Comparison of ENCODE assay signal across 8 cellular contexts in the genomic region with DNA sequence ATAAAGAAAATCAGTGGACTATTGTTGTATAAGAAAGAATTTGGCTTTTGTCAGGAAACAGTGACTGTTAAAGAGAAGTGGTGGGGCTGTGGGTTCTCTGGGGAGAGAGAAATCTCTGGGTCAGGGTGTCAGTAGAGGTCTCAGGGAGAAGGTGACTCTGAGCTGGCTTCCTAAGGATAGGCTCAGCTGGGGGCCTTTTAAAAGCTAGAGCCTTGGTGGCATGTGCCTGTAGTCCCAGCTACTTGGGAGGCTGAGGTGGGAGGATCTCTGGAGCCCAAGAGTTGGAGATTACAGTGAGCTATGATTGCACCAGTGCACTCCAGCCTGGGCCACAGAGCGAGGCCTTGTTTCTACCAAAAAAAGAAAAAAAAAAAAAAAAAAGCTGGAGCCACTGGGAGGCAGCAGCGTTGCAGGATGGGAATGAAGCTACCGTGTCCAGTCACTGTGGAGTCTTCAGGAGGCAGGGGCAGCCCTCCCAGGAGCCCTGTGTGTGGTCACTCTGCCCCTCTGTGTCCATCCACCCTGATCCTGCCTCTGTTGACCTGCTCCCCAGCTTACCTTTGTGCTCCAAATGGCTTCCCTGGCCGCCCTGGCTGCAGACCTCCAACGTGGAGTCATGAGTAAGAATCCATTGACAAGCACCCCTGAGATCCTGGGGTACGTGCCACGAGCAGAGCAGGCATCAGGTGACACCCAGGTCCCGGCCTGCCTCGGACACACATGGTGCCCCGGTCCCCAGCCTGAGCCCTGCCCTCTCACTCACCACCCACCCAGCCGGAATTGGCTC. TPM values are rescaled to one million over a fixed set of nuclear protein-coding genes. Genes with fewer than 3 reads are reported as not detected.
DNase-seq lines count a peak whose midpoint lies in the region; ATAC-seq, FAIRE-seq and TF ChIP-seq lines count a peak whose summit lies in the region.

No MANE protein-coding gene starts in this region.

- no peaks in the 10 kb centered on the region for H3K36me3 ChIP-seq in mammary epithelial cell (ENCODE audit: insufficient read depth, low read length)
- no peaks in the 10 kb centered on the region for H3K36me3 ChIP-seq in HepG2 (replicated peaks in 1 of 2; ENCODE audit: control insufficient read depth in 1 of 2, insufficient read depth in 2 of 2, low read length in 2 of 2)

- peak; percentile 52 for FAIRE-seq in HepG2 (lab: Jason Lieb, UNC)
- FAIRE-seq in GM12892 (lab: Jason Lieb, UNC) = no peak

- H4K20me1 ChIP-seq in mammary epithelial cell (ENCODE audit: insufficient read depth, low read length) (no peaks in the 10 kb centered on the region), HepG2 (ENCODE audit: insufficient read depth, low read length) (no peaks in the 10 kb centered on the region)

- H3K4me3 ChIP-seq in mammary epithelial cell (replicated peaks in 1 of 3; ENCODE audit: insufficient read depth in 1 of 3, low read depth in 2 of 3, low read length in 3 of 3) (no peak overlapping the region), HepG2 (replicated peaks in 1 of 3; ENCODE audit: insufficient read depth in 1 of 3, low read depth in 2 of 3, low read length in 3 of 3) (no peak overlapping the region)

- H3K27ac ChIP-seq in mammary epithelial cell (ENCODE audit: insufficient read depth, low read depth, low read length) (no peak overlapping the region), HepG2 (ENCODE audit: extremely low read length, insufficient read depth, low read length) (peak overlapping the region; percentile 78)

- H2AFZ ChIP-seq in mammary epithelial cell (ENCODE audit: low read depth, low read length) (no peak overlapping the region), HepG2 (ENCODE audit: low read length) (no peak overlapping the region)

- peak; percentile 64 for DNase-seq in AG08396 (ENCODE audit: low spot score)
- DNase-seq in HuH-7 (ENCODE audit: low spot score) = peak; percentile 70
- DNase-seq in mammary epithelial cell = peak; percentile 14
- peak; percentile 52 for DNase-seq in HepG2 (ENCODE audit: low spot score)
- no peak for DNase-seq in activated T-cell treated with anti-CD3 and anti-CD28 coated beads for 4 hours
- no peak for DNase-seq in NOMO-1 treated with dmso at 0.1 percent for 144 hours (lab: John Stamatoyannopoulos, UW; ENCODE audit: unreplicated experiment)
- no peak for DNase-seq in GM12892 (ENCODE audit: insufficient read length)

- no peak for TF ChIP-seq EP300 in HepG2 (IDR thresholded peaks at IDR 0.05; ENCODE audit: low read depth in 2 of 2, low read length in 2 of 2)
- TF ChIP-seq EP300 in HepG2 (CRISPR knock-in tag; IDR thresholded peaks at IDR 0.05; ENCODE audit: borderline replicate concordance) = no peak

- CTCF ChIA-PET in mammary epithelial cell (lab: Charles Lee; ENCODE audit: low non-redundant PET) (interaction anchor here (0.6 kb wide), 3 partner anchors 41 to 661 kb away, joined by 3 to 6 read pairs (median 4); no protein-coding TSS in a partner anchor), HepG2 (lab: Yijun Ruan, JAX; ENCODE audit: low intra/inter-chr PET ratio, low total read pairs) (no interaction called here)

- in situ Hi-C loops in mammary epithelial cell (cut with MboI; ENCODE audit: low sequenced_read_pairs in 2 of 2) = no loop called here
- in situ Hi-C loops in HepG2 (cut with HindIII; ENCODE audit: extremely low pct_ligation_motif_present, low pct_unique_long_range_greater_than_20kb) = no loop called here

- intact Hi-C loops in mammary epithelial cell (cut with micrococcal nuclease) = no loop called here
- intact Hi-C loops in HepG2 (cut with micrococcal nuclease; ENCODE audit: unreplicated experiment) = no loop called here

- 75% methylated on average over 7 of the region's 11 CpGs for WGBS in mammary epithelial cell (ENCODE audit: low coverage, missing lambda C conversion rate)
- WGBS in HepG2 (ENCODE audit: low lambda C conversion rate) = 77% methylated on average over 10 of the region's 11 CpGs

- no peaks in the 10 kb centered on the region for H3K79me2 ChIP-seq in mammary epithelial cell (ENCODE audit: insufficient read depth, low read length)
- no peaks in the 10 kb centered on the region for H3K79me2 ChIP-seq in HepG2 (ENCODE audit: insufficient read depth, low read length)

- H3K9ac ChIP-seq in mammary epithelial cell (ENCODE audit: insufficient read depth, low read length) (no peak overlapping the region), HepG2 (ENCODE audit: insufficient read depth, low read depth, low read length) (peak overlapping the region; percentile 49)

- TF ChIP-seq CTCF in mammary epithelial cell (conservative IDR thresholded peaks at IDR 0.05 in 1 of 2, IDR thresholded peaks at IDR 0.05 in 1 of 2; ENCODE audit: extremely low read depth in 1 of 2, insufficient read depth in 1 of 2, low read depth in 1 of 2, low read length in 2 of 2) (peak in 1 of 2 donors; percentile 33), HepG2 (CRISPR knock-in tag; IDR thresholded peaks at IDR 0.05) (peak; percentile 59)

- 0 out of 4 replicates have a peak, but pooled peaks of 1 of the 2 experiments have one; percentile 10 for TF ChIP-seq POLR2A in HepG2 (IDR thresholded peaks at IDR 0.05; ENCODE audit: insufficient read depth in 1 of 2, low read depth in 2 of 2, low read length in 2 of 2)
- no peak for TF ChIP-seq POLR2A in GM12892 (IDR thresholded peaks at IDR 0.05; ENCODE audit: low read depth, low read length)

- BruUV-seq in mammary epithelial cell (replicated peaks; lab: Mats Ljungman, UMichigan) (no TSS peak), HepG2 (replicated peaks; lab: Mats Ljungman, UMichigan) (no TSS peak)

- TF ChIP-seq RAD21 in HepG2 (CRISPR knock-in tag; IDR thresholded peaks at IDR 0.05) = no peak

- POLR2A ChIA-PET in HepG2 (lab: Yijun Ruan, JAX) = interaction anchor here (0.6 to 1.2 kb wide), 6 partner anchors 25 to 122 kb away, joined by 3 to 14 read pairs (median 3); a partner anchor contains a TSS

- H3K9me3 ChIP-seq in mammary epithelial cell (replicated peaks; ENCODE audit: insufficient read depth, low read length) = no peaks in the 10 kb centered on the region
- H3K9me3 ChIP-seq in HepG2 (ENCODE audit: low read length) = no peaks in the 10 kb centered on the region

- ATAC-seq in HepG2 (peak; percentile 48), GM18511 (IDR thresholded peaks at IDR 0.05; ENCODE audit: unreplicated experiment) (no peak)

- H3K4me2 ChIP-seq in mammary epithelial cell (ENCODE audit: insufficient read depth, low read depth, low read length) (no peak overlapping the region), HepG2 (ENCODE audit: low read depth, low read length) (peak overlapping the region; percentile 39)

- no peaks in the 10 kb centered on the region for H3K27me3 ChIP-seq in mammary epithelial cell (ENCODE audit: insufficient read depth, low read length)
- no peaks in the 10 kb centered on the region; a peak in 1 of 5 replicates for H3K27me3 ChIP-seq in HepG2 (ENCODE audit: control insufficient read depth in 1 of 2, insufficient read depth in 2 of 2, low read length in 2 of 2)

- dilution Hi-C loops in mammary epithelial cell (cut with HindIII; ENCODE audit: low sequenced_read_pairs) = no loop called here

- H3K4me1 ChIP-seq in mammary epithelial cell (ENCODE audit: insufficient read depth, low read length) (peaks cover 14% of the 10 kb centered on the region), HepG2 (ENCODE audit: insufficient read depth, low read length) (peaks cover 49% of the 10 kb centered on the region)

RNA-seq across cellular contexts. Expression of a gene that starts 5.4 kb away (rescaled TPM):
- total RNA-seq in mammary epithelial cell (1,000 to 10,000 TPM in 1 of 2 donors, 100 to 1,000 TPM in 1; 359 to 1,214 TPM), HepG2 (2016; rRNA removed; fragmentation: Illumina TruSeq; extraction: Trizol) (537 and 634 TPM in 2 replicates)
- polyA plus RNA-seq in mammary epithelial cell (582 TPM), HepG2 (2011; rRNA removed) (675 and 735 TPM in 2 replicates)
- polyA minus RNA-seq in mammary epithelial cell = 28.8 TPM
- total RNA-seq in HepG2 (2016; cell fraction: cytosol; rRNA removed; fragmentation: Illumina TruSeq; extraction: Trizol; ENCODE audit: low read depth) = 570 and 829 TPM in 2 replicates
- 593 and 629 TPM in 2 replicates for total RNA-seq in HepG2 (2016; cell fraction: insoluble cytoplasmic fraction; rRNA removed; fragmentation: Illumina TruSeq; extraction: Trizol)
- 414 and 621 TPM in 2 replicates for total RNA-seq in HepG2 (2016; cell fraction: membrane; rRNA removed; fragmentation: Illumina TruSeq; extraction: Trizol)
- total RNA-seq in HepG2 (2016; cell fraction: nucleus; rRNA removed; fragmentation: Illumina TruSeq; extraction: Trizol) = 204 and 221 TPM in 2 replicates
- polyA plus RNA-seq in HepG2 (2011; cell fraction: cytosol; rRNA removed) = 339 and 935 TPM in 2 replicates
- 393 and 522 TPM in 2 replicates for polyA plus RNA-seq in HepG2 (2011; cell fraction: nucleus; rRNA removed)
- 517 and 606 TPM in 2 replicates for polyA plus RNA-seq in HepG2 (2012)
- 534 and 721 TPM in 2 replicates for polyA plus RNA-seq in HepG2 (2016; cell fraction: cytosol; fragmentation: Illumina TruSeq; extraction: Trizol; ENCODE audit: low read depth)
- polyA plus RNA-seq in HepG2 (2016; cell fraction: insoluble cytoplasmic fraction; fragmentation: Illumina TruSeq; extraction: Trizol; ENCODE audit: low read depth) = 399 and 403 TPM in 2 replicates
- polyA plus RNA-seq in HepG2 (2016; cell fraction: membrane; fragmentation: Illumina TruSeq; extraction: Trizol; ENCODE audit: low read depth) = 347 and 448 TPM in 2 replicates
- polyA plus RNA-seq in HepG2 (2016; cell fraction: nucleus; fragmentation: Illumina TruSeq; extraction: Trizol; ENCODE audit: insufficient read depth, low read depth) = 271 and 272 TPM in 2 replicates
- polyA minus RNA-seq in HepG2 (2011; rRNA and poly(A)+ RNA removed; ENCODE audit: low replicate concordance) = 92.9 and 418 TPM in 2 replicates
- polyA minus RNA-seq in HepG2 (2011; cell fraction: cytosol; rRNA and poly(A)+ RNA removed) = 359 and 483 TPM in 2 replicates
- 37.5 and 61.4 TPM in 2 replicates for polyA minus RNA-seq in HepG2 (2011; cell fraction: nucleus; rRNA and poly(A)+ RNA removed)
- polyA plus RNA-seq in GM12892 (2012; ENCODE audit: missing spikeins) = 106 TPM

RNA-seq across cellular contexts. Expression of a gene that starts 31.1 kb away (rescaled TPM):
- total RNA-seq in mammary epithelial cell (10 to 100 TPM; 14.7 to 26.3 TPM), HepG2 (2016; rRNA removed; fragmentation: Illumina TruSeq; extraction: Trizol) (8.9 and 15.2 TPM in 2 replicates)
- polyA plus RNA-seq in mammary epithelial cell (6.0 TPM), HepG2 (2011; rRNA removed) (15.4 and 18.6 TPM in 2 replicates)
- 0.78 TPM for polyA minus RNA-seq in mammary epithelial cell
- total RNA-seq in HepG2 (2016; cell fraction: cytosol; rRNA removed; fragmentation: Illumina TruSeq; extraction: Trizol; ENCODE audit: low read depth) = 9.3 TPM in 2 replicates
- total RNA-seq in HepG2 (2016; cell fraction: insoluble cytoplasmic fraction; rRNA removed; fragmentation: Illumina TruSeq; extraction: Trizol) = 9.3 and 15.6 TPM in 2 replicates
- total RNA-seq in HepG2 (2016; cell fraction: membrane; rRNA removed; fragmentation: Illumina TruSeq; extraction: Trizol) = 18.3 and 19.5 TPM in 2 replicates
- 16.4 and 16.6 TPM in 2 replicates for total RNA-seq in HepG2 (2016; cell fraction: nucleus; rRNA removed; fragmentation: Illumina TruSeq; extraction: Trizol)
- polyA plus RNA-seq in HepG2 (2011; cell fraction: cytosol; rRNA removed) = 16.1 and 19.7 TPM in 2 replicates
- polyA plus RNA-seq in HepG2 (2011; cell fraction: nucleus; rRNA removed) = 28.4 and 31.3 TPM in 2 replicates
- 11.1 and 17.5 TPM in 2 replicates for polyA plus RNA-seq in HepG2 (2012)
- polyA plus RNA-seq in HepG2 (2016; cell fraction: cytosol; fragmentation: Illumina TruSeq; extraction: Trizol; ENCODE audit: low read depth) = 16.2 and 17.4 TPM in 2 replicates
- polyA plus RNA-seq in HepG2 (2016; cell fraction: insoluble cytoplasmic fraction; fragmentation: Illumina TruSeq; extraction: Trizol; ENCODE audit: low read depth) = 8.6 and 11.3 TPM in 2 replicates
- 16.1 and 17.7 TPM in 2 replicates for polyA plus RNA-seq in HepG2 (2016; cell fraction: membrane; fragmentation: Illumina TruSeq; extraction: Trizol; ENCODE audit: low read depth)
- 31.8 and 34.3 TPM in 2 replicates for polyA plus RNA-seq in HepG2 (2016; cell fraction: nucleus; fragmentation: Illumina TruSeq; extraction: Trizol; ENCODE audit: insufficient read depth, low read depth)
- 11.5 and 32.8 TPM in 2 replicates for polyA minus RNA-seq in HepG2 (2011; rRNA and poly(A)+ RNA removed; ENCODE audit: low replicate concordance)
- 4.7 and 5.8 TPM in 2 replicates for polyA minus RNA-seq in HepG2 (2011; cell fraction: cytosol; rRNA and poly(A)+ RNA removed)
- 21.2 and 32.8 TPM in 2 replicates for polyA minus RNA-seq in HepG2 (2011; cell fraction: nucleus; rRNA and poly(A)+ RNA removed)
- polyA plus RNA-seq in GM12892 (2012; ENCODE audit: missing spikeins) = 12.9 TPM

RNA-seq across cellular contexts. Expression of a gene that starts 50.0 kb away (rescaled TPM):
- not detected for total RNA-seq in mammary epithelial cell
- polyA plus RNA-seq in mammary epithelial cell = 0.15 TPM
- polyA minus RNA-seq in mammary epithelial cell = not detected
- not detected in 2 replicates for total RNA-seq in HepG2 (2016; rRNA removed; fragmentation: Illumina TruSeq; extraction: Trizol)
- not detected in 2 replicates for total RNA-seq in HepG2 (2016; cell fraction: cytosol; rRNA removed; fragmentation: Illumina TruSeq; extraction: Trizol; ENCODE audit: low read depth)
- total RNA-seq in HepG2 (2016; cell fraction: insoluble cytoplasmic fraction; rRNA removed; fragmentation: Illumina TruSeq; extraction: Trizol) = not detected in 2 replicates
- not detected in 2 replicates for total RNA-seq in HepG2 (2016; cell fraction: membrane; rRNA removed; fragmentation: Illumina TruSeq; extraction: Trizol)
- not detected in 2 replicates for total RNA-seq in HepG2 (2016; cell fraction: nucleus; rRNA removed; fragmentation: Illumina TruSeq; extraction: Trizol)
- polyA plus RNA-seq in HepG2 (2011; rRNA removed) = not detected in 2 replicates
- not detected in 2 replicates for polyA plus RNA-seq in HepG2 (2011; cell fraction: cytosol; rRNA removed)
- polyA plus RNA-seq in HepG2 (2011; cell fraction: nucleus; rRNA removed) = not detected in 2 replicates
- 0.07 TPM in 1 of 2 replicates, not detected in the other for polyA plus RNA-seq in HepG2 (2012)
- polyA plus RNA-seq in HepG2 (2016; cell fraction: cytosol; fragmentation: Illumina TruSeq; extraction: Trizol; ENCODE audit: low read depth) = not detected in 2 replicates
- not detected in 2 replicates for polyA plus RNA-seq in HepG2 (2016; cell fraction: insoluble cytoplasmic fraction; fragmentation: Illumina TruSeq; extraction: Trizol; ENCODE audit: low read depth)
- polyA plus RNA-seq in HepG2 (2016; cell fraction: membrane; fragmentation: Illumina TruSeq; extraction: Trizol; ENCODE audit: low read depth) = not detected in 2 replicates
- polyA plus RNA-seq in HepG2 (2016; cell fraction: nucleus; fragmentation: Illumina TruSeq; extraction: Trizol; ENCODE audit: insufficient read depth, low read depth) = not detected in 2 replicates
- 1.4 TPM in 1 of 2 replicates, not detected in the other for polyA minus RNA-seq in HepG2 (2011; rRNA and poly(A)+ RNA removed; ENCODE audit: low replicate concordance)
- polyA minus RNA-seq in HepG2 (2011; cell fraction: cytosol; rRNA and poly(A)+ RNA removed) = not detected in 2 replicates
- polyA minus RNA-seq in HepG2 (2011; cell fraction: nucleus; rRNA and poly(A)+ RNA removed) = not detected in 2 replicates
- polyA plus RNA-seq in GM12892 (2012; ENCODE audit: missing spikeins) = 8.5 TPM

Comparison
In these comparisons a context has a peak if more than half of its experiments do, and no peak if none do; other contexts are left out.
1. DNase-seq: peak in AG08396 (single experiment), HuH-7 (single experiment), mammary epithelial cell (single experiment) and HepG2 (single experiment); none in activated T-cell treated with anti-CD3 and anti-CD28 coated beads for 4 hours (single experiment), NOMO-1 treated with dmso at 0.1 percent for 144 hours (single experiment) and GM12892 (single experiment).